ENCODE assay signal across 9 cellular contexts in genomic region chr17:45091778-45092425, GRCh38. TPM values are rescaled to one million over a fixed set of nuclear protein-coding genes. Genes with fewer than 3 reads are reported as not detected.
A peak's percentile ranks its signal among the peaks of the same experiment; 100 is the strongest.
DNase-seq lines count a peak whose midpoint lies in the region; ATAC-seq, FAIRE-seq and TF ChIP-seq lines count a peak whose summit lies in the region.
"Had no signal": no experiment of that assay in that cellular context is flagged by ENCODE, and none has a peak within 500 bp of the region (broad histone marks: within the 10 kb centered on the region; RNA-seq: fewer than 3 reads in every experiment).

No MANE protein-coding gene starts in this region.

- TF ChIP-seq CTCF in bronchial epithelial cell (IDR thresholded peaks at IDR 0.05; ENCODE audit: insufficient read depth, low read length, severe bottlenecking) (no peak), suprapubic skin (IDR thresholded peaks at IDR 0.05) (no peak)

- 90% methylated on average over 11 of the region's 11 CpGs for WGBS in suprapubic skin

- H3K4me3 ChIP-seq in bronchial epithelial cell (ENCODE audit: low read depth, low read length), result no peak overlapping the region
- no peak overlapping the region for H3K4me3 ChIP-seq in suprapubic skin

- no peaks in the 10 kb centered on the region for H3K27me3 ChIP-seq in bronchial epithelial cell (ENCODE audit: control insufficient read depth, insufficient read depth, low read length)
- H3K27me3 ChIP-seq in layer of hippocampus (ENCODE audit: control insufficient read depth, insufficient read depth, low read length), result no peaks in the 10 kb centered on the region
- no peaks in the 10 kb centered on the region for H3K27me3 ChIP-seq in suprapubic skin

- H3K36me3 ChIP-seq in bronchial epithelial cell (ENCODE audit: control insufficient read depth, insufficient read depth, low read length) (peaks cover 33% of the 10 kb centered on the region), suprapubic skin (peaks cover 88% of the 10 kb centered on the region)

- no peak for ATAC-seq in HG03432 (IDR thresholded peaks at IDR 0.05; ENCODE audit: unreplicated experiment)
- ATAC-seq: natural killer cell had no signal

- DNase-seq in LHCN-M2 (ENCODE audit: low read depth) (peak; percentile 44), bronchial epithelial cell (ENCODE audit: low read depth) (peak; percentile 23), suprapubic skin (ENCODE audit: low spot score in 2 of 2) (no peak), NCI-H1694 treated with DMSO at 0.1 percent for 48 hours (lab: John Stamatoyannopoulos, UW) (no peak), RPMI8226 (no peak)
- DNase-seq: activated effector memory CD4-positive, alpha-beta T cell treated with Interleukin-2 at 50 U/mL for 16 hours; natural killer cell had no signal

- no peaks in the 10 kb centered on the region for H3K9me3 ChIP-seq in suprapubic skin

- peaks cover 50% of the 10 kb centered on the region for H3K4me1 ChIP-seq in suprapubic skin

- FAIRE-seq in bronchial epithelial cell (lab: Jason Lieb, UNC), result no peak

- TF ChIP-seq POLR2A in suprapubic skin (IDR thresholded peaks at IDR 0.05), result no peak

- H3K27ac ChIP-seq in layer of hippocampus (ENCODE audit: low read depth, low read length) (peak overlapping the region; percentile 74), suprapubic skin (peak overlapping the region; percentile 91)

- TF ChIP-seq EP300 in suprapubic skin (IDR thresholded peaks at IDR 0.05), result no peak

RNA-seq across cellular contexts. Expression of gene NMT1, which starts 30.8 kb away (rescaled TPM):
- total RNA-seq in LHCN-M2 (2014; rRNA removed) (80.8 and 89.8 TPM in 2 replicates), bronchial epithelial cell (48.1 and 54.2 TPM in 2 replicates), suprapubic skin (10 to 100 TPM; 53.2 to 73.3 (median 65.9) TPM)
- polyA plus RNA-seq in LHCN-M2 (2012), result 75.6 TPM

RNA-seq across cellular contexts. Expression of gene PLCD3, which starts 40.4 kb away (rescaled TPM):
- total RNA-seq in LHCN-M2 (2014; rRNA removed), result 36.5 and 146 TPM in 2 replicates
- polyA plus RNA-seq in LHCN-M2 (2012), result 73.9 TPM
- 33.9 and 44.0 TPM in 2 replicates for total RNA-seq in bronchial epithelial cell
- 10 to 100 TPM; 44.7 to 87.1 (median 58.3) TPM for total RNA-seq in suprapubic skin

RNA-seq across cellular contexts. Expression of gene DCAKD, which starts 40.5 kb away (rescaled TPM):
- total RNA-seq in LHCN-M2 (2014; rRNA removed), result 72.7 and 87.9 TPM in 2 replicates
- polyA plus RNA-seq in LHCN-M2 (2012), result 37.9 TPM
- total RNA-seq in bronchial epithelial cell, result 18.2 and 25.9 TPM in 2 replicates
- total RNA-seq in suprapubic skin, result 10 to 100 TPM; 49.1 to 68.5 (median 60.9) TPM

RNA-seq across cellular contexts. Expression of gene ACBD4, which starts 43.6 kb away (rescaled TPM):
- total RNA-seq in LHCN-M2 (2014; rRNA removed) (3.1 and 4.4 TPM in 2 replicates), bronchial epithelial cell (6.1 and 8.7 TPM in 2 replicates), suprapubic skin (10 to 100 TPM in 2 of 4 donors, 1 to 10 TPM in 2; 6.2 to 37.7 (median 10.9) TPM)
- polyA plus RNA-seq in LHCN-M2 (2012), result 5.1 TPM

RNA-seq across cellular contexts. Expression of gene HEXIM1, which starts 56.4 kb away (rescaled TPM):
- total RNA-seq in LHCN-M2 (2014; rRNA removed), result 7.2 and 11.1 TPM in 2 replicates
- 18.9 TPM for polyA plus RNA-seq in LHCN-M2 (2012)
- 7.1 and 12.5 TPM in 2 replicates for total RNA-seq in bronchial epithelial cell
- total RNA-seq in suprapubic skin, result 10 to 100 TPM; 23.1 to 35.6 (median 27.8) TPM

Comparison
In these comparisons a context has a peak if more than half of its experiments do, and no peak if none do; other contexts are left out.
1. DNase-seq: peak in LHCN-M2 (single experiment) and bronchial epithelial cell (single experiment); none in suprapubic skin (0 of 2), NCI-H1694 treated with DMSO at 0.1 percent for 48 hours (single experiment) and RPMI8226 (single experiment).